In genomic region chr10:30403494-30403893, GRCh38 we compare ENCODE assay signal across 21 cellular contexts. TPM values are rescaled to one million over a fixed set of nuclear protein-coding genes. Genes with fewer than 3 reads are reported as not detected.
DNase-seq lines count a peak whose midpoint lies in the region; ATAC-seq, FAIRE-seq and TF ChIP-seq lines count a peak whose summit lies in the region.
"Had no signal": no experiment of that assay in that cellular context is flagged by ENCODE, and none has a peak within 500 bp of the region (broad histone marks: within the 10 kb centered on the region; RNA-seq: fewer than 3 reads in every experiment).

No MANE protein-coding gene starts in this region.

- peak overlapping the region; percentile 66 for H3K23ac ChIP-seq in trophoblast cell (ENCODE audit: low read length)

- CTCF ChIA-PET in HepG2 (lab: Yijun Ruan, JAX; ENCODE audit: low intra/inter-chr PET ratio, low total read pairs): no interaction called here

- TF ChIP-seq CTCF in HepG2 (CRISPR knock-in tag; IDR thresholded peaks at IDR 0.05) (no peak), right lobe of liver (IDR thresholded peaks at IDR 0.05) (no peak), kidney (IDR thresholded peaks at IDR 0.05; ENCODE audit: borderline replicate concordance, extremely low read depth, insufficient read depth) (no peak)

- TF ChIP-seq POLR2A in HepG2 (IDR thresholded peaks at IDR 0.05; ENCODE audit: insufficient read depth in 1 of 2, low read depth in 2 of 2, low read length in 2 of 2) (no peak), right lobe of liver (IDR thresholded peaks at IDR 0.05) (no peak)

- no peak overlapping the region for H4K91ac ChIP-seq in trophoblast cell (ENCODE audit: low read depth, low read length)

- no peak overlapping the region for H3K18ac ChIP-seq in trophoblast cell (ENCODE audit: low read length)

- no peak overlapping the region for H3K14ac ChIP-seq in trophoblast cell (ENCODE audit: low read length)

- H2AK5ac ChIP-seq in trophoblast cell (ENCODE audit: low read length): no peak overlapping the region

- TF ChIP-seq RAD21 in HepG2 (CRISPR knock-in tag; IDR thresholded peaks at IDR 0.05): no peak

- H3K79me2 ChIP-seq in HepG2 (ENCODE audit: insufficient read depth, low read length) (no peaks in the 10 kb centered on the region), trophoblast cell (ENCODE audit: control insufficient read depth, insufficient read depth, low read length, poor library complexity) (no peaks in the 10 kb centered on the region)

- H3K27me3 ChIP-seq in HepG2 (ENCODE audit: control insufficient read depth in 1 of 2, insufficient read depth in 2 of 2, low read length in 2 of 2) (no peaks in the 10 kb centered on the region; a peak in 2 of 5 replicates), right lobe of liver (no peaks in the 10 kb centered on the region), trophoblast cell (ENCODE audit: insufficient read depth, low read length) (no peaks in the 10 kb centered on the region)
- H3K27me3 ChIP-seq: BLaER1 treated with 17β-estradiol and CSF1 and Interleukin-3, amounts not matched to agents 10 nM and 100 nM had no signal

- 72% methylated on average over 17 of the region's 18 CpGs for WGBS in HepG2 (ENCODE audit: low lambda C conversion rate)
- WGBS in right lobe of liver (ENCODE audit: insufficient coverage, low coverage, low lambda C conversion rate, missing lambda C conversion rate): 97% methylated on average over 4 of the region's 18 CpGs
- no CpG with 5 or more reads among the region's 18 CpGs for WGBS in trophoblast cell (ENCODE audit: extremely low coverage, insufficient coverage, insufficient read length)

- H4K8ac ChIP-seq in trophoblast cell (ENCODE audit: low read depth, low read length): no peak overlapping the region

- H2BK5ac ChIP-seq in trophoblast cell (ENCODE audit: low read depth, low read length, poor library complexity): no peak overlapping the region

- DNase-seq in HepG2 (ENCODE audit: low spot score) (no peak), right lobe of liver (no peak), trophoblast cell (no peak), iPS-NIHi11 (ENCODE audit: low spot score) (no peak), kidney (no peak)
- DNase-seq: AML-193; Caco-2; Calu3; CD4-positive, alpha-beta T cell; CD8-positive, alpha-beta T cell; DMS79 treated with DMSO at 0.1 percent for 48 hours; GF-D8 had no signal

- H3K9me3 ChIP-seq in HepG2 (ENCODE audit: low read length): peaks cover 8% of the 10 kb centered on the region
- H3K9me3 ChIP-seq in right lobe of liver: no peaks in the 10 kb centered on the region
- peaks cover 4% of the 10 kb centered on the region for H3K9me3 ChIP-seq in trophoblast cell (ENCODE audit: insufficient read depth, low read depth, low read length)
- peaks cover 0 to 6% of the 10 kb centered on the region in 2 donors for H3K9me3 ChIP-seq in kidney (ENCODE audit: control insufficient read depth in 1 of 2, low read length in 2 of 2)

- FAIRE-seq in HepG2 (lab: Jason Lieb, UNC) (no peak), kidney (lab: Jason Lieb, UNC) (no peak)
- FAIRE-seq: A549, D721Med, G401.6, GM12891 had no signal

- in situ Hi-C loops in HepG2 (cut with HindIII; ENCODE audit: extremely low pct_ligation_motif_present, low pct_unique_long_range_greater_than_20kb): no loop called here

- BruUV-seq in HepG2 (replicated peaks; lab: Mats Ljungman, UMichigan): no TSS peak

- H4K20me1 ChIP-seq in HepG2 (ENCODE audit: insufficient read depth, low read length): no peaks in the 10 kb centered on the region
- H4K20me1 ChIP-seq: BLaER1 treated with 17β-estradiol and CSF1 and Interleukin-3, amounts not matched to agents 10 nM and 100 nM had no signal

- H3K4me1 ChIP-seq in HepG2 (ENCODE audit: insufficient read depth, low read length): no peaks in the 10 kb centered on the region
- no peaks in the 10 kb centered on the region for H3K4me1 ChIP-seq in right lobe of liver
- H3K4me1 ChIP-seq in trophoblast cell (ENCODE audit: control insufficient read depth in 1 of 2, insufficient read depth in 2 of 2, low read length in 2 of 2): no peaks in the 10 kb centered on the region
- H3K4me1 ChIP-seq in kidney (ENCODE audit: control insufficient read depth in 1 of 2, insufficient read depth in 1 of 2, low read depth in 1 of 2, low read length in 2 of 2): no peaks in the 10 kb centered on the region
- H3K4me1 ChIP-seq: BLaER1 treated with 17β-estradiol and CSF1 and Interleukin-3, amounts not matched to agents 10 nM and 100 nM; Caco-2 had no signal

- H3K27ac ChIP-seq in HepG2 (ENCODE audit: extremely low read length, insufficient read depth, low read length) (no peak overlapping the region), right lobe of liver (no peak overlapping the region), trophoblast cell (ENCODE audit: low read depth, low read length) (no peak overlapping the region), kidney (ENCODE audit: low read depth in 2 of 2, low read length in 2 of 2) (no peak overlapping the region)
- H3K27ac ChIP-seq: 22Rv1; A549; BLaER1 treated with 17β-estradiol and CSF1 and Interleukin-3, amounts not matched to agents 10 nM and 100 nM; C4-2B had no signal

- POLR2A ChIA-PET in HepG2 (lab: Yijun Ruan, JAX): no interaction called here

- no peaks in the 10 kb centered on the region for H3K36me3 ChIP-seq in HepG2 (replicated peaks in 1 of 2; ENCODE audit: control insufficient read depth in 1 of 2, insufficient read depth in 2 of 2, low read length in 2 of 2)
- H3K36me3 ChIP-seq in right lobe of liver: no peaks in the 10 kb centered on the region
- no peaks in the 10 kb centered on the region for H3K36me3 ChIP-seq in trophoblast cell (ENCODE audit: control insufficient read depth in 1 of 2, insufficient read depth in 2 of 2, low read length in 2 of 2)
- no peaks in the 10 kb centered on the region for H3K36me3 ChIP-seq in kidney (ENCODE audit: control insufficient read depth in 1 of 2, insufficient read depth in 2 of 2, low read length in 2 of 2)
- H3K36me3 ChIP-seq: BLaER1 treated with 17β-estradiol and CSF1 and Interleukin-3, amounts not matched to agents 10 nM and 100 nM had no signal

- H2AFZ ChIP-seq in HepG2 (ENCODE audit: low read length) (no peak overlapping the region), trophoblast cell (ENCODE audit: insufficient read depth, low read length, poor library complexity) (no peak overlapping the region)

- no peak overlapping the region for H3K4ac ChIP-seq in trophoblast cell (ENCODE audit: low read depth, low read length)

- no peak overlapping the region for H3K9ac ChIP-seq in HepG2 (ENCODE audit: insufficient read depth, low read depth, low read length)
- H3K9ac ChIP-seq in trophoblast cell (ENCODE audit: low read length): no peak overlapping the region
- no peak overlapping the region for H3K9ac ChIP-seq in kidney (ENCODE audit: low read length in 2 of 2)
- H3K9ac ChIP-seq: BLaER1 treated with 17β-estradiol and CSF1 and Interleukin-3, amounts not matched to agents 10 nM and 100 nM had no signal

- H4K12ac ChIP-seq in trophoblast cell (ENCODE audit: low read depth, low read length): no peak overlapping the region

- no peak overlapping the region for H3K4me3 ChIP-seq in HepG2 (replicated peaks in 1 of 3; ENCODE audit: insufficient read depth in 1 of 3, low read depth in 2 of 3, low read length in 3 of 3)
- H3K4me3 ChIP-seq in right lobe of liver: no peak overlapping the region
- H3K4me3 ChIP-seq in trophoblast cell (ENCODE audit: low read depth, low read length): peak overlapping the region; percentile 62
- H3K4me3 ChIP-seq in kidney (ENCODE audit: low read length in 2 of 2): no peak overlapping the region
- H3K4me3 ChIP-seq: A549; BLaER1 treated with 17β-estradiol and CSF1 and Interleukin-3, amounts not matched to agents 10 nM and 100 nM had no signal

- intact Hi-C loops in HepG2 (cut with micrococcal nuclease; ENCODE audit: unreplicated experiment) (no loop called here), right lobe of liver (cut with DNase I) (no loop called here), kidney (cut with DNase I) (no loop called here)

- no peak overlapping the region for H2BK12ac ChIP-seq in trophoblast cell (ENCODE audit: low read length)

- no peak overlapping the region for H2BK120ac ChIP-seq in trophoblast cell (ENCODE audit: insufficient read depth, low read length, poor library complexity)

- TF ChIP-seq EP300 in HepG2 (IDR thresholded peaks at IDR 0.05; ENCODE audit: low read depth in 2 of 2, low read length in 2 of 2) (no peak), HepG2 (CRISPR knock-in tag; IDR thresholded peaks at IDR 0.05; ENCODE audit: borderline replicate concordance) (no peak)

- ATAC-seq in HepG2 (no peak), right lobe of liver (no peak), esophagus mucosa (peak; percentile 18), GM18868 (IDR thresholded peaks at IDR 0.05; ENCODE audit: unreplicated experiment) (no peak)
- ATAC-seq: A549; CD8-positive, alpha-beta T cell had no signal

- H3K4me2 ChIP-seq in HepG2 (ENCODE audit: low read depth, low read length) (no peak overlapping the region), trophoblast cell (ENCODE audit: low read length) (no peak overlapping the region)
- H3K4me2 ChIP-seq: A549; BLaER1 treated with 17β-estradiol and CSF1 and Interleukin-3, amounts not matched to agents 10 nM and 100 nM had no signal

- no peaks in the 10 kb centered on the region for H3K79me1 ChIP-seq in trophoblast cell (ENCODE audit: low read length)

RNA-seq across cellular contexts. Expression of gene MAP3K8, which starts 30.5 kb away (rescaled TPM):
- total RNA-seq in HepG2 (2016; rRNA removed; fragmentation: Illumina TruSeq; extraction: Trizol): 19.3 and 21.8 TPM in 2 replicates
- total RNA-seq in HepG2 (2016; cell fraction: cytosol; rRNA removed; fragmentation: Illumina TruSeq; extraction: Trizol; ENCODE audit: low read depth): 12.2 and 13.6 TPM in 2 replicates
- 18.0 and 21.2 TPM in 2 replicates for total RNA-seq in HepG2 (2016; cell fraction: insoluble cytoplasmic fraction; rRNA removed; fragmentation: Illumina TruSeq; extraction: Trizol)
- total RNA-seq in HepG2 (2016; cell fraction: membrane; rRNA removed; fragmentation: Illumina TruSeq; extraction: Trizol): 15.3 and 19.2 TPM in 2 replicates
- 22.1 and 23.1 TPM in 2 replicates for total RNA-seq in HepG2 (2016; cell fraction: nucleus; rRNA removed; fragmentation: Illumina TruSeq; extraction: Trizol)
- polyA plus RNA-seq in HepG2 (2011; rRNA removed): 26.6 and 37.9 TPM in 2 replicates
- polyA plus RNA-seq in HepG2 (2011; cell fraction: cytosol; rRNA removed): 12.9 and 14.6 TPM in 2 replicates
- polyA plus RNA-seq in HepG2 (2011; cell fraction: nucleus; rRNA removed): 26.9 and 27.5 TPM in 2 replicates
- polyA plus RNA-seq in HepG2 (2012): 11.2 and 14.3 TPM in 2 replicates
- polyA plus RNA-seq in HepG2 (2016; cell fraction: cytosol; fragmentation: Illumina TruSeq; extraction: Trizol; ENCODE audit: low read depth): 8.6 and 13.3 TPM in 2 replicates
- 15.6 and 17.9 TPM in 2 replicates for polyA plus RNA-seq in HepG2 (2016; cell fraction: insoluble cytoplasmic fraction; fragmentation: Illumina TruSeq; extraction: Trizol; ENCODE audit: low read depth)
- polyA plus RNA-seq in HepG2 (2016; cell fraction: membrane; fragmentation: Illumina TruSeq; extraction: Trizol; ENCODE audit: low read depth): 9.4 and 12.4 TPM in 2 replicates
- 41.0 and 46.6 TPM in 2 replicates for polyA plus RNA-seq in HepG2 (2016; cell fraction: nucleus; fragmentation: Illumina TruSeq; extraction: Trizol; ENCODE audit: insufficient read depth, low read depth)
- polyA minus RNA-seq in HepG2 (2011; rRNA and poly(A)+ RNA removed; ENCODE audit: low replicate concordance): 15.0 and 17.4 TPM in 2 replicates
- 7.3 and 10.3 TPM in 2 replicates for polyA minus RNA-seq in HepG2 (2011; cell fraction: cytosol; rRNA and poly(A)+ RNA removed)
- 30.6 and 31.2 TPM in 2 replicates for polyA minus RNA-seq in HepG2 (2011; cell fraction: nucleus; rRNA and poly(A)+ RNA removed)
- total RNA-seq in right lobe of liver: 10 to 100 TPM in 1 of 6 experiments, 1 to 10 TPM in 5; 3.1 to 21.9 (median 6.1) TPM
- total RNA-seq in esophagus mucosa: 22.1 TPM
- 42.6 and 49.1 TPM in 2 replicates for polyA plus RNA-seq in trophoblast cell (2013)
- total RNA-seq in kidney: 41.6 TPM
- 6.7 TPM for polyA plus RNA-seq in kidney (ENCODE audit: insufficient read depth, low read depth, low replicate concordance)

RNA-seq across cellular contexts. Expression of gene MTPAP, which starts 54.4 kb away (rescaled TPM):
- total RNA-seq in HepG2 (2016; rRNA removed; fragmentation: Illumina TruSeq; extraction: Trizol) (31.0 and 42.4 TPM in 2 replicates), right lobe of liver (10 to 100 TPM in 4 of 6 experiments, 1 to 10 TPM in 2; 7.6 to 13.9 (median 11.9) TPM), esophagus mucosa (19.0 TPM), kidney (26.3 TPM)
- total RNA-seq in HepG2 (2016; cell fraction: cytosol; rRNA removed; fragmentation: Illumina TruSeq; extraction: Trizol; ENCODE audit: low read depth): 19.8 and 20.0 TPM in 2 replicates
- total RNA-seq in HepG2 (2016; cell fraction: insoluble cytoplasmic fraction; rRNA removed; fragmentation: Illumina TruSeq; extraction: Trizol): 33.3 and 39.6 TPM in 2 replicates
- total RNA-seq in HepG2 (2016; cell fraction: membrane; rRNA removed; fragmentation: Illumina TruSeq; extraction: Trizol): 40.8 and 45.4 TPM in 2 replicates
- total RNA-seq in HepG2 (2016; cell fraction: nucleus; rRNA removed; fragmentation: Illumina TruSeq; extraction: Trizol): 24.1 and 24.9 TPM in 2 replicates
- polyA plus RNA-seq in HepG2 (2011; rRNA removed) (9.4 and 10.0 TPM in 2 replicates), kidney (ENCODE audit: insufficient read depth, low read depth, low replicate concordance) (6.0 TPM)
- 3.6 and 5.5 TPM in 2 replicates for polyA plus RNA-seq in HepG2 (2011; cell fraction: cytosol; rRNA removed)
- polyA plus RNA-seq in HepG2 (2011; cell fraction: nucleus; rRNA removed): 4.6 and 6.1 TPM in 2 replicates
- polyA plus RNA-seq in HepG2 (2012): 13.2 and 15.9 TPM in 2 replicates
- 7.6 and 8.0 TPM in 2 replicates for polyA plus RNA-seq in HepG2 (2016; cell fraction: cytosol; fragmentation: Illumina TruSeq; extraction: Trizol; ENCODE audit: low read depth)
- polyA plus RNA-seq in HepG2 (2016; cell fraction: insoluble cytoplasmic fraction; fragmentation: Illumina TruSeq; extraction: Trizol; ENCODE audit: low read depth): 20.6 and 21.5 TPM in 2 replicates
- polyA plus RNA-seq in HepG2 (2016; cell fraction: membrane; fragmentation: Illumina TruSeq; extraction: Trizol; ENCODE audit: low read depth): 11.0 TPM in 2 replicates
- 26.2 and 26.7 TPM in 2 replicates for polyA plus RNA-seq in HepG2 (2016; cell fraction: nucleus; fragmentation: Illumina TruSeq; extraction: Trizol; ENCODE audit: insufficient read depth, low read depth)
- polyA minus RNA-seq in HepG2 (2011; rRNA and poly(A)+ RNA removed; ENCODE audit: low replicate concordance): 1.9 and 8.7 TPM in 2 replicates
- 8.4 and 9.1 TPM in 2 replicates for polyA minus RNA-seq in HepG2 (2011; cell fraction: cytosol; rRNA and poly(A)+ RNA removed)
- polyA minus RNA-seq in HepG2 (2011; cell fraction: nucleus; rRNA and poly(A)+ RNA removed): 9.8 and 14.2 TPM in 2 replicates
- 15.0 and 15.7 TPM in 2 replicates for polyA plus RNA-seq in trophoblast cell (2013)
